ENCODE assay signal across 18 cellular contexts in genomic region chr9:86773437-86773836, GRCh38.
DNase-seq lines count a peak whose midpoint lies in the region; ATAC-seq and TF ChIP-seq lines count a peak whose summit lies in the region.
"Had no signal": no experiment of that assay in that cellular context is flagged by ENCODE, and none has a peak within 500 bp of the region (broad histone marks: within the 10 kb centered on the region; RNA-seq: fewer than 3 reads in every experiment).

No MANE protein-coding gene starts in this region.

- H3K4me3 ChIP-seq in breast epithelium (no peak overlapping the region), mammary epithelial cell (replicated peaks in 1 of 3; ENCODE audit: insufficient read depth in 1 of 3, low read depth in 2 of 3, low read length in 3 of 3) (no peak overlapping the region), esophagus muscularis mucosa (no peak overlapping the region), vagina (no peak overlapping the region)
- H3K4me3 ChIP-seq: A549, BLaER1, GM23248, HAP-1 had no signal

- H3K27ac Mint-ChIP-seq in nephron, result peak overlapping the region; percentile 33 to 71 (median 69)
- H3K27ac Mint-ChIP-seq: CD14-positive monocyte; CD4-positive, alpha-beta memory T cell had no signal

- CTCF ChIA-PET in mammary epithelial cell (lab: Charles Lee; ENCODE audit: low non-redundant PET), result no interaction called here

- H2AFZ ChIP-seq in mammary epithelial cell (ENCODE audit: low read depth, low read length), result no peak overlapping the region

- in situ Hi-C loops in mammary epithelial cell (cut with MboI; ENCODE audit: low sequenced_read_pairs in 2 of 2), result no loop called here

- no peak overlapping the region for H3K4me2 ChIP-seq in mammary epithelial cell (ENCODE audit: insufficient read depth, low read depth, low read length)
- H3K4me2 ChIP-seq: A549, BLaER1 had no signal

- H3K27me3 Mint-ChIP-seq in nephron (ENCODE audit: low read depth), result no peaks in the 10 kb centered on the region

- intact Hi-C loops in breast epithelium (cut with DNase I; ENCODE audit: low total_unique reads) (no loop called here), mammary epithelial cell (cut with micrococcal nuclease) (no loop called here), esophagus muscularis mucosa (cut with DNase I) (no loop called here), vagina (cut with DNase I) (no loop called here)

- no peak for TF ChIP-seq EP300 in esophagus muscularis mucosa (IDR thresholded peaks at IDR 0.05)

- H3K27ac ChIP-seq in breast epithelium, result peak overlapping the region; percentile 9 to 10
- no peak overlapping the region for H3K27ac ChIP-seq in mammary epithelial cell (ENCODE audit: insufficient read depth, low read depth, low read length)
- no peak overlapping the region for H3K27ac ChIP-seq in esophagus muscularis mucosa (replicated peaks in 1 of 4)
- H3K27ac ChIP-seq in vagina, result peak overlapping the region; percentile 6
- H3K27ac ChIP-seq: 22Rv1, A549, BLaER1, GM23248 had no signal

- H3K27me3 ChIP-seq in breast epithelium (no peaks in the 10 kb centered on the region), mammary epithelial cell (ENCODE audit: insufficient read depth, low read length) (no peaks in the 10 kb centered on the region), esophagus muscularis mucosa (no peaks in the 10 kb centered on the region), vagina (no peaks in the 10 kb centered on the region)
- H3K27me3 ChIP-seq: BLaER1 had no signal

- no TSS peak for BruUV-seq in mammary epithelial cell (replicated peaks; lab: Mats Ljungman, UMichigan)

- H3K79me2 ChIP-seq in mammary epithelial cell (ENCODE audit: insufficient read depth, low read length), result no peaks in the 10 kb centered on the region

- dilution Hi-C loops in mammary epithelial cell (cut with HindIII; ENCODE audit: low sequenced_read_pairs), result no loop called here

- H3K4me3 Mint-ChIP-seq in nephron, result no peak overlapping the region
- H3K4me3 Mint-ChIP-seq: CD14-positive monocyte; CD4-positive, alpha-beta memory T cell had no signal

- peaks cover 6% of the 10 kb centered on the region for H3K9me3 Mint-ChIP-seq in nephron
- H3K9me3 Mint-ChIP-seq: CD4-positive, alpha-beta memory T cell had no signal

- H3K4me1 ChIP-seq in breast epithelium (no peaks in the 10 kb centered on the region), mammary epithelial cell (ENCODE audit: insufficient read depth, low read length) (no peaks in the 10 kb centered on the region), esophagus muscularis mucosa (no peaks in the 10 kb centered on the region), vagina (no peaks in the 10 kb centered on the region)
- H3K4me1 ChIP-seq: A549, BLaER1, HAP-1 had no signal

- H4K20me1 ChIP-seq in mammary epithelial cell (ENCODE audit: insufficient read depth, low read length), result no peaks in the 10 kb centered on the region
- H4K20me1 ChIP-seq: BLaER1 had no signal

- peaks cover 26% of the 10 kb centered on the region for H3K4me1 Mint-ChIP-seq in nephron
- H3K4me1 Mint-ChIP-seq: CD14-positive monocyte; CD4-positive, alpha-beta memory T cell had no signal

- H3K9me3 ChIP-seq in breast epithelium (no peaks in the 10 kb centered on the region), mammary epithelial cell (replicated peaks; ENCODE audit: insufficient read depth, low read length) (no peaks in the 10 kb centered on the region), esophagus muscularis mucosa (no peaks in the 10 kb centered on the region), vagina (no peaks in the 10 kb centered on the region)
- H3K9me3 ChIP-seq: A549, BLaER1, HAP-1 had no signal

- H3K36me3 Mint-ChIP-seq in nephron (ENCODE audit: low read depth), result no peaks in the 10 kb centered on the region
- H3K36me3 Mint-ChIP-seq: CD14-positive monocyte; CD4-positive, alpha-beta memory T cell had no signal

- DNase-seq in breast epithelium (ENCODE audit: low spot score in 2 of 2), result no peak
- DNase-seq in mammary epithelial cell, result no peak
- DNase-seq in esophagus muscularis mucosa (ENCODE audit: extremely low spot score), result peak; percentile 39
- DNase-seq in vagina (ENCODE audit: extremely low spot score in 2 of 2), result peak in 1 of 2 donors; percentile 27
- DNase-seq: AML-193; CD4-positive, alpha-beta memory T cell; DMS153; DMS79; GDM1; GM23248 had no signal

- H3K36me3 ChIP-seq in breast epithelium (no peaks in the 10 kb centered on the region), mammary epithelial cell (ENCODE audit: insufficient read depth, low read length) (no peaks in the 10 kb centered on the region), esophagus muscularis mucosa (no peaks in the 10 kb centered on the region), vagina (no peaks in the 10 kb centered on the region)
- H3K36me3 ChIP-seq: BLaER1, HAP-1 had no signal

- 93% methylated on average over 4 of the region's 4 CpGs for WGBS in mammary epithelial cell (ENCODE audit: low coverage, missing lambda C conversion rate)
- 85% methylated on average over 4 of the region's 4 CpGs for WGBS in esophagus muscularis mucosa

- TF ChIP-seq CTCF in breast epithelium (IDR thresholded peaks at IDR 0.05) (no peak), mammary epithelial cell (conservative IDR thresholded peaks at IDR 0.05 in 1 of 2, IDR thresholded peaks at IDR 0.05 in 1 of 2; ENCODE audit: extremely low read depth in 1 of 2, insufficient read depth in 1 of 2, low read depth in 1 of 2, low read length in 2 of 2) (no peak), esophagus muscularis mucosa (IDR thresholded peaks at IDR 0.05) (no peak), nephron (IDR thresholded peaks at IDR 0.05; ENCODE audit: unreplicated experiment in 3 of 3) (no peak), vagina (IDR thresholded peaks at IDR 0.05) (no peak)

- no peak for TF ChIP-seq POLR2A in breast epithelium (IDR thresholded peaks at IDR 0.05)
- no peak for TF ChIP-seq POLR2A in esophagus muscularis mucosa (IDR thresholded peaks at IDR 0.05; ENCODE audit: low read depth)
- TF ChIP-seq POLR2A in vagina (IDR thresholded peaks at IDR 0.05), result no peak

- ATAC-seq in GM18868 (IDR thresholded peaks at IDR 0.05; ENCODE audit: unreplicated experiment), result no peak
- ATAC-seq in GM18907 (IDR thresholded peaks at IDR 0.05; ENCODE audit: unreplicated experiment), result no peak
- ATAC-seq: A549 had no signal

- H3K9ac ChIP-seq in mammary epithelial cell (ENCODE audit: insufficient read depth, low read length), result no peak overlapping the region
- H3K9ac ChIP-seq: BLaER1, GM23248 had no signal

Comparison
In these comparisons a context has a peak if more than half of its experiments do, and no peak if none do; other contexts are left out.
1. H3K27ac ChIP-seq: peak in breast epithelium (2 of 2) and vagina (single experiment); none in mammary epithelial cell (single experiment) and esophagus muscularis mucosa (0 of 4).